27 cellular contexts compared by ENCODE assay signal in genomic region chr17:52242268-52242667, GRCh38.
"Had no signal": no experiment of that assay in that cellular context is flagged by ENCODE, and none has a peak within 500 bp of the region (broad histone marks: within the 10 kb centered on the region; RNA-seq: fewer than 3 reads in every experiment).

No MANE protein-coding gene starts in this region.

- ATAC-seq: stimulated activated effector memory CD8-positive, alpha-beta T cell treated with anti-CD3 and anti-CD28 coated beads, Interleukin-12 subunit alpha, Interleukin-12 subunit beta, amount 100 ng/mL, for 72 hours; stimulated activated memory B cell treated with anti-CD40 and anti-IgM and Interleukin-4, amounts not matched to agents 10 μg/mL and 1 μg/mL and 100 μg/mL, for 72 hours; stimulated activated naive B cell treated with anti-CD40 and anti-IgM and Interleukin-4, amounts not matched to agents 10 μg/mL and 1 μg/mL and 100 μg/mL, for 72 hours; stimulated activated naive CD8-positive, alpha-beta T cell treated with anti-CD3 and anti-CD28 coated beads, Interleukin-15, amount 100 ng/mL, for 72 hours; stimulated activated naive CD8-positive, alpha-beta T cell treated with anti-CD3 and anti-CD28 coated beads, Interleukin-15, Interleukin-2, amounts not matched to agents 100 U/mL and 50 U/mL, for 24 hours; upper lobe of right lung had no signal

- DNase-seq: stimulated activated CD4-positive, alpha-beta T cell treated with anti-CD3 and anti-CD28 coated beads, Interleukin-2, amount 100 ng/mL, for 48 hours; stimulated activated CD4-positive, alpha-beta T cell treated with anti-CD3 and anti-CD28 coated beads, Interleukin-4, amount 100 ng/mL, for 1 hour; stimulated activated CD4-positive, alpha-beta T cell treated with anti-CD3 and anti-CD28 coated beads, Interleukin-4, amount 100 ng/mL, for 24 hours; stimulated activated CD4-positive, alpha-beta T cell treated with anti-CD3 and anti-CD28 coated beads, Interleukin-4, amount 100 ng/mL, for 4 hours; stimulated activated CD8-positive, alpha-beta memory T cell treated with anti-CD3 and anti-CD28 coated beads, Interleukin-4, amount 100 ng/mL, for 48 hours; stimulated activated naive B cell treated with anti-CD40 and anti-IgM and Interleukin-4, amounts not matched to agents 10 μg/mL and 1 μg/mL and 100 μg/mL, for 72 hours; stimulated activated naive CD4-positive, alpha-beta T cell; stimulated activated naive CD4-positive, alpha-beta T cell treated with Interleukin-2 at 50 U/mL for 16 hours; stimulated activated naive CD8-positive, alpha-beta T cell treated with anti-CD3 and anti-CD28 coated beads, Interleukin-15, amount 100 ng/mL, for 72 hours; stimulated activated naive CD8-positive, alpha-beta T cell treated with anti-CD3 and anti-CD28 coated beads, Interleukin-15, Interleukin-2, amounts not matched to agents 100 U/mL and 50 U/mL, for 24 hours; stomach; substantia nigra; testis; thyroid gland; tibial artery; transverse colon; trophoblast cell; upper lobe of left lung; upper lobe of right lung; uterus had no signal

- FAIRE-seq: urothelium cell line had no signal

- H3K27ac ChIP-seq: stomach, suprapubic skin, testis, thoracic aorta, thyroid gland, tibial artery, tibial nerve, transverse colon, upper lobe of left lung, upper lobe of right lung, uterus, vagina had no signal

- H3K9me3 ChIP-seq: stomach, suprapubic skin, testis, thoracic aorta, thyroid gland, tibial artery, tibial nerve, transverse colon, upper lobe of left lung, upper lobe of right lung, uterus, vagina had no signal

- H3K4me1 ChIP-seq: stomach, suprapubic skin, testis, thyroid gland, tibial artery, tibial nerve, transverse colon, upper lobe of left lung, upper lobe of right lung, uterus, vagina had no signal

- H3K36me3 ChIP-seq: stomach, suprapubic skin, thoracic aorta, thyroid gland, tibial artery, tibial nerve, transverse colon, upper lobe of left lung, upper lobe of right lung, uterus, vagina had no signal

- H3K4me3 ChIP-seq: stomach, suprapubic skin, testis, thoracic aorta, thyroid gland, tibial artery, tibial nerve, transverse colon, upper lobe of left lung, upper lobe of right lung, uterus, vagina had no signal

- H3K27me3 ChIP-seq: stomach, suprapubic skin, testis, thyroid gland, tibial artery, tibial nerve, transverse colon, upper lobe of left lung, upper lobe of right lung, uterus, vagina had no signal
